Comparison of ENCODE assay signal across 9 cellular contexts in the genomic region with DNA sequence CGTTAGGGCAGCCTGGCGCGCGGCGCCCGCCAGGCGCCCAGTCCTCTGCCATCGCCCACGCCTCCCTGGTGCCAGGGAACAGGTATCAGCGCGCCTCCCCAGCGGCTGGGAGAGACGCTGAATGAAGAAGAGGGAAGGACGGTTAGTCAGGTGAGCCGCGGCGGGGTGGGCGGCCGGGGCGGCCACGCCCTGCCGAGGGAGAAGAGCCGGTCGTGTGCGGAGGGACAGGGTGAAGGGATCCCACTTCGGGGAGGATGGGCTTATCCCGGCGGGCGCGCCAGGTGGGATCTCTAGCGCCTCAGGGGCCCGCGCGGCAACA. TPM values are rescaled to one million over a fixed set of nuclear protein-coding genes. Genes with fewer than 3 reads are reported as not detected.
DNase-seq lines count a peak whose midpoint lies in the region; ATAC-seq and TF ChIP-seq lines count a peak whose summit lies in the region.
"Had no signal": no experiment of that assay in that cellular context is flagged by ENCODE, and none has a peak within 500 bp of the region (broad histone marks: within the 10 kb centered on the region; RNA-seq: fewer than 3 reads in every experiment).

No MANE protein-coding gene starts in this region.

- H3K9me3 ChIP-seq in SJSA1 (replicated peaks): peaks cover 4% of the 10 kb centered on the region; the same call in 1 of the 2 replicates
- no peaks in the 10 kb centered on the region for H3K9me3 ChIP-seq in skeletal muscle tissue (ENCODE audit: control insufficient read depth in 3 of 3, low read length in 3 of 3)

- peak; percentile 22 for ATAC-seq in GM21367 (IDR thresholded peaks at IDR 0.05; ENCODE audit: unreplicated experiment)
- ATAC-seq in GM21526 (IDR thresholded peaks at IDR 0.05; ENCODE audit: low FRiP score, unreplicated experiment): no peak

- peaks cover 5% of the 10 kb centered on the region for H3K36me3 ChIP-seq in SJSA1
- no peaks in the 10 kb centered on the region for H3K36me3 ChIP-seq in skeletal muscle tissue (ENCODE audit: control insufficient read depth in 3 of 3, insufficient read depth in 3 of 3, low read length in 3 of 3)

- H3K4me3 ChIP-seq in SJSA1 (peak overlapping the region; percentile 91), fibroblast of the aortic adventitia (ENCODE audit: low read depth, low read length) (peak overlapping the region; percentile 78), skeletal muscle tissue (ENCODE audit: low read length in 3 of 3) (peak overlapping the region; percentile 77 to 91 (median 88))

- no peaks in the 10 kb centered on the region for H3K27me3 ChIP-seq in SJSA1 (replicated peaks)
- H3K27me3 ChIP-seq in skeletal muscle tissue (ENCODE audit: control insufficient read depth in 3 of 3, insufficient read depth in 3 of 3, low read length in 3 of 3): no peaks in the 10 kb centered on the region

- TF ChIP-seq CTCF in fibroblast of the aortic adventitia (IDR thresholded peaks at IDR 0.05; ENCODE audit: insufficient read depth, low read length): no peak

- peak in 1 of 2 experiments; percentile 41 for DNase-seq in SJSA1 (ENCODE audit: low read depth in 1 of 2, low spot score in 2 of 2)
- no peak for DNase-seq in fibroblast of the aortic adventitia (ENCODE audit: low read depth)
- DNase-seq in NCI-H2227 (lab: John Stamatoyannopoulos, UW; ENCODE audit: unreplicated experiment): no peak
- DNase-seq in epidermal melanocyte (ENCODE audit: insufficient read length, low spot score): no peak
- DNase-seq in stimulated activated CD4-positive, alpha-beta T cell treated with anti-CD3 and anti-CD28 coated beads, Interleukin-1b, Interleukin-23, amount 100 ng/mL, for 48 hours: no peak
- DNase-seq: NK-92 treated with Interleukin-12 subunit alpha and Interleukin-12 subunit beta, amount 100 ng/mL, for 24 hours had no signal

- peak overlapping the region; percentile 91 for H3K27ac ChIP-seq in SJSA1
- H3K27ac ChIP-seq in skeletal muscle tissue (ENCODE audit: low read depth, low read length): peak overlapping the region; percentile 75

- H3K9ac ChIP-seq in skeletal muscle tissue (ENCODE audit: low read depth in 1 of 3, low read length in 3 of 3): peak overlapping the region; percentile 78 to 85 (median 79)

- peaks cover 5% of the 10 kb centered on the region for H3K4me1 ChIP-seq in SJSA1 (replicated peaks)
- H3K4me1 ChIP-seq in skeletal muscle tissue (ENCODE audit: control insufficient read depth in 3 of 3, insufficient read depth in 3 of 3, low read length in 3 of 3): peaks cover 0 to 7% (median 6%) of the 10 kb centered on the region in 3 donors

RNA-seq across cellular contexts. Expression of a gene that starts 0.6 kb away (rescaled TPM):
- 23.7 and 29.6 TPM in 2 replicates for total RNA-seq in SJSA1 (2014; rRNA removed; shearing (Covaris generic))
- total RNA-seq in fibroblast of the aortic adventitia (ENCODE audit: low replicate concordance) (13.2 and 25.8 TPM in 2 replicates), skeletal muscle tissue (35.5 TPM)
